Comparison of ENCODE assay signal across 10 cellular contexts in genomic region chr12:58804749-58805148, GRCh38.
DNase-seq lines count a peak whose midpoint lies in the region; ATAC-seq and TF ChIP-seq lines count a peak whose summit lies in the region.
"Had no signal": no experiment of that assay in that cellular context is flagged by ENCODE, and none has a peak within 500 bp of the region (broad histone marks: within the 10 kb centered on the region; RNA-seq: fewer than 3 reads in every experiment).

No MANE protein-coding gene starts in this region.

- ATAC-seq in GM18909 (IDR thresholded peaks at IDR 0.05; ENCODE audit: poor library complexity, unreplicated experiment) (peak; percentile 71), HG03432 (IDR thresholded peaks at IDR 0.05; ENCODE audit: unreplicated experiment) (peak; percentile 76), GM18873 (IDR thresholded peaks at IDR 0.05; ENCODE audit: low FRiP score, unreplicated experiment) (no peak)
- ATAC-seq: naive thymus-derived CD8-positive, alpha-beta T cell had no signal

- 52 to 61% methylated on average over 2 of the region's 2 CpGs for WGBS in thyroid gland, 2 donors

- no peaks in the 10 kb centered on the region for H3K9me3 ChIP-seq in thyroid gland

- no peaks in the 10 kb centered on the region for H3K27me3 ChIP-seq in thyroid gland

- H3K27ac ChIP-seq in thyroid gland, result no peak overlapping the region

- intact Hi-C loops in thyroid gland (cut with DNase I), result no loop called here

- no peak for TF ChIP-seq POLR2A in thyroid gland (IDR thresholded peaks at IDR 0.05)

- H3K4me3 ChIP-seq in AG09309 (ENCODE audit: control insufficient read depth, low read depth, low read length) (no peak overlapping the region), cardiac fibroblast (replicated peaks in 1 of 2; ENCODE audit: low read depth in 2 of 2, low read length in 2 of 2) (no peak overlapping the region), thyroid gland (replicated peaks in 1 of 3) (no peak overlapping the region)

- no peaks in the 10 kb centered on the region for H3K4me1 ChIP-seq in thyroid gland

- TF ChIP-seq CTCF in AG09309 (IDR thresholded peaks at IDR 0.05; ENCODE audit: control insufficient read depth, insufficient read depth, low read depth, low read length, missing control alignments), result peak; percentile 24
- TF ChIP-seq CTCF in cardiac fibroblast (IDR thresholded peaks at IDR 0.05; ENCODE audit: low read depth, low read length), result peak; percentile 47
- TF ChIP-seq CTCF in thyroid gland (IDR thresholded peaks at IDR 0.05), result peak in 3 of 6 experiments; percentile 13 to 41 (median 26)

- DNase-seq in AG09309 (ENCODE audit: low read depth) (no peak), cardiac fibroblast (ENCODE audit: low read depth in 2 of 2) (no peak), NCI-H510A treated with DMSO at 0.1 percent for 48 hours (lab: John Stamatoyannopoulos, UW) (no peak), thyroid gland (no peak)
- no peak for DNase-seq in activated CD4-positive, alpha-beta T cell treated with anti-CD3 and anti-CD28 coated beads, Interleukin-2, amount 50 U/mL, for 1 hour
- DNase-seq: naive thymus-derived CD8-positive, alpha-beta T cell; NK-92 treated with Interleukin-12 subunit alpha and Interleukin-12 subunit beta, amount 100 ng/mL, for 24 hours had no signal

- H3K36me3 ChIP-seq in thyroid gland, result no peaks in the 10 kb centered on the region
